In the genomic region with DNA sequence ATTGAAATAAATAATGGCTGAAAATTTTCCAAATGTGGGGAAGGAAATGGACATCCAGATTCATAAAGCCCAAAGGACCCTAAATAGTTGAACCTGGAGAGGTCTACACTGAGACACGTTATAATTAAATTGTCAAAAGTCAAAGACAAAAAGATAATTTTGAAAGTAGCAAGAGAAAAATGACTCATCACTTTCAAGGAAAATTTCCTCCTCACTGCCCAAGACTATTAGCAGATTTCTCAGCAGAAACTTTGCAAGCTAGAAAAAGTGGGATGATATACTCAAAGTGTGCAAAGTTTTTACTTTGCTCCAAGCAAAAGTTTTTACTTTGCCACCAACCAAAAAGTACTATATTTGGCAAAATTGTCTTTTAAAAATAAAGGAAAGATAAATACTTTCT, we compare ENCODE assay signal across 29 cellular contexts. TPM values are rescaled to one million over a fixed set of nuclear protein-coding genes. Genes with fewer than 3 reads are reported as not detected.
A peak's percentile ranks its signal among the peaks of the same experiment; 100 is the strongest.
DNase-seq lines count a peak whose midpoint lies in the region; TF ChIP-seq lines count a peak whose summit lies in the region.
"Had no signal": no experiment of that assay in that cellular context is flagged by ENCODE, and none has a peak within 500 bp of the region (broad histone marks: within the 10 kb centered on the region; RNA-seq: fewer than 3 reads in every experiment).

No MANE protein-coding gene starts in this region.

- H3K9me3 Mint-ChIP-seq in Calu3 (ENCODE audit: low read depth, unreplicated experiment): no peaks in the 10 kb centered on the region
- H3K9me3 Mint-ChIP-seq: activated CD4-positive, alpha-beta memory T cell treated with anti-CD3 and anti-CD28 coated beads for 36 hours; endodermal cell had no signal

- DNase-seq in Calu3: no peak
- peak; percentile 6 for DNase-seq in OCI-M1 (lab: John Stamatoyannopoulos, UW)
- peak; percentile 33 for DNase-seq in epithelial cell of esophagus (ENCODE audit: low read depth)
- DNase-seq in amygdala (lab: John Stamatoyannopoulos, UW): no peak
- DNase-seq in tibial artery: no peak
- no peak for DNase-seq in HK-2 (ENCODE audit: unreplicated experiment)
- DNase-seq: activated CD4-positive, alpha-beta memory T cell treated with anti-CD3 and anti-CD28 coated beads for 36 hours; activated effector memory CD4-positive, alpha-beta T cell treated with Interleukin-2 at 50 U/mL for 16 hours; CD4-positive, CD25-positive, alpha-beta regulatory T cell; cortex of kidney; DMS153; endodermal cell; GDM1; MV-4-11; NCI-H524 treated with DMSO at 0.1 percent for 48 hours; nucleus accumbens; SHP77 treated with DMSO at 0.1 percent for 48 hours; stimulated activated CD4-positive, alpha-beta T cell treated with anti-CD3 and anti-CD28 coated beads, Interleukin-2, amount 100 ng/mL, for 48 hours; stimulated activated naive B cell treated with anti-CD40 and anti-IgM and Interleukin-4, amounts not matched to agents 10 μg/mL and 1 μg/mL and 100 μg/mL, for 72 hours; SW 1271 had no signal

- no peak overlapping the region for H3K27ac ChIP-seq in tibial artery
- H3K27ac ChIP-seq: KMS-11, vagina had no signal

- no peaks in the 10 kb centered on the region for H3K36me3 Mint-ChIP-seq in Calu3 (ENCODE audit: insufficient read depth, unreplicated experiment)
- H3K36me3 Mint-ChIP-seq: activated CD4-positive, alpha-beta memory T cell treated with anti-CD3 and anti-CD28 coated beads for 36 hours; CD4-positive, CD25-positive, alpha-beta regulatory T cell; memory B cell had no signal

- CTCF ChIA-PET in Calu3 (lab: Charles Lee): interaction anchor here (0.6 to 1.2 kb wide), 2 partner anchors 81 to 1407 kb away, joined by 3 read pairs; no protein-coding TSS in a partner anchor

- no peak overlapping the region for H3K4me3 ChIP-seq in epithelial cell of esophagus (ENCODE audit: low read length)
- H3K4me3 ChIP-seq in tibial artery: no peak overlapping the region
- H3K4me3 ChIP-seq: smooth muscle cell, vagina had no signal

- no TSS peak for BruUV-seq in Calu3 (replicated peaks; lab: Mats Ljungman, UMichigan)

- peaks cover 21% of the 10 kb centered on the region for H3K27me3 Mint-ChIP-seq in Calu3 (ENCODE audit: unreplicated experiment)

- peaks cover 22% of the 10 kb centered on the region for H3K4me1 Mint-ChIP-seq in Calu3 (ENCODE audit: low read depth, unreplicated experiment)
- H3K4me1 Mint-ChIP-seq: memory B cell had no signal

- TF ChIP-seq CTCF in Calu3 (IDR thresholded peaks at IDR 0.05; ENCODE audit: unreplicated experiment) (no peak), epithelial cell of esophagus (IDR thresholded peaks at IDR 0.05; ENCODE audit: insufficient read depth, low read depth, low read length, missing control alignments) (no peak), tibial artery (IDR thresholded peaks at IDR 0.05) (no peak)

- H3K27me3 ChIP-seq in tibial artery: no peaks in the 10 kb centered on the region
- H3K27me3 ChIP-seq: vagina had no signal

- intact Hi-C loops in Calu3 (cut with micrococcal nuclease; ENCODE audit: unreplicated experiment): no loop called here
- intact Hi-C loops in tibial artery (cut with DNase I; ENCODE audit: low total_unique reads): no loop called here

- H3K4me1 ChIP-seq in tibial artery: no peaks in the 10 kb centered on the region
- H3K4me1 ChIP-seq: vagina had no signal

- peak overlapping the region; percentile 31 for H3K27ac Mint-ChIP-seq in Calu3 (ENCODE audit: unreplicated experiment)
- H3K27ac Mint-ChIP-seq: activated CD4-positive, alpha-beta memory T cell treated with anti-CD3 and anti-CD28 coated beads for 36 hours; brain; CD4-positive, CD25-positive, alpha-beta regulatory T cell; endodermal cell; memory B cell; stimulated activated naive B cell treated with anti-CD40 and anti-IgM and Interleukin-4, amounts not matched to agents 10 μg/mL and 1 μg/mL and 100 μg/mL, for 72 hours had no signal

- no peak overlapping the region for H3K4me3 Mint-ChIP-seq in Calu3 (ENCODE audit: low read depth, unreplicated experiment)
- H3K4me3 Mint-ChIP-seq: activated CD4-positive, alpha-beta memory T cell treated with anti-CD3 and anti-CD28 coated beads for 36 hours; brain; CD4-positive, CD25-positive, alpha-beta regulatory T cell; endodermal cell; memory B cell; stimulated activated naive B cell treated with anti-CD40 and anti-IgM and Interleukin-4, amounts not matched to agents 10 μg/mL and 1 μg/mL and 100 μg/mL, for 72 hours had no signal

- peaks cover 0 to 9% (median 0%) of the 10 kb centered on the region in 3 donors for H3K9me3 ChIP-seq in tibial artery
- H3K9me3 ChIP-seq: vagina had no signal

- no peaks in the 10 kb centered on the region for H3K36me3 ChIP-seq in tibial artery
- H3K36me3 ChIP-seq: vagina had no signal

RNA-seq across cellular contexts. Expression of a gene that starts 15.9 kb away (rescaled TPM):
- total RNA-seq in Calu3 (2022): not detected in 2 replicates
- total RNA-seq: activated CD4-positive, alpha-beta memory T cell treated with anti-CD3 and anti-CD28 coated beads for 36 hours; CD4-positive, CD25-positive, alpha-beta regulatory T cell; endodermal cell; fibroblast of lung; glomerular endothelial cell; smooth muscle cell; temporal lobe; vagina had no signal

RNA-seq across cellular contexts. Expression of a gene that starts 30.2 kb away (rescaled TPM):
- not detected in 2 replicates for total RNA-seq in Calu3 (2022)
- total RNA-seq: activated CD4-positive, alpha-beta memory T cell treated with anti-CD3 and anti-CD28 coated beads for 36 hours; CD4-positive, CD25-positive, alpha-beta regulatory T cell; endodermal cell; fibroblast of lung; glomerular endothelial cell; HT-29; smooth muscle cell; temporal lobe; vagina had no signal

RNA-seq across cellular contexts. Expression of a gene that starts 45.7 kb away (rescaled TPM):
- 0.28 and 0.61 TPM in 2 replicates for total RNA-seq in Calu3 (2022)
- total RNA-seq: activated CD4-positive, alpha-beta memory T cell treated with anti-CD3 and anti-CD28 coated beads for 36 hours; CD4-positive, CD25-positive, alpha-beta regulatory T cell; endodermal cell; fibroblast of lung; glomerular endothelial cell; HT-29; temporal lobe; vagina had no signal

RNA-seq across cellular contexts. Expression of a gene that starts 48.4 kb away (rescaled TPM):
- not detected in 2 replicates for total RNA-seq in Calu3 (2022)
- total RNA-seq: activated CD4-positive, alpha-beta memory T cell treated with anti-CD3 and anti-CD28 coated beads for 36 hours; CD4-positive, CD25-positive, alpha-beta regulatory T cell; endodermal cell; fibroblast of lung; glomerular endothelial cell; HT-29; temporal lobe; vagina had no signal

Comparison
In these comparisons a context has a peak if more than half of its experiments do, and no peak if none do; other contexts are left out.
1. DNase-seq: peak in OCI-M1 (single experiment) and epithelial cell of esophagus (single experiment); none in Calu3 (single experiment), amygdala (0 of 56), tibial artery (0 of 2) and HK-2 (single experiment).